Comparison of ENCODE assay signal across 42 cellular contexts in the genomic region with DNA sequence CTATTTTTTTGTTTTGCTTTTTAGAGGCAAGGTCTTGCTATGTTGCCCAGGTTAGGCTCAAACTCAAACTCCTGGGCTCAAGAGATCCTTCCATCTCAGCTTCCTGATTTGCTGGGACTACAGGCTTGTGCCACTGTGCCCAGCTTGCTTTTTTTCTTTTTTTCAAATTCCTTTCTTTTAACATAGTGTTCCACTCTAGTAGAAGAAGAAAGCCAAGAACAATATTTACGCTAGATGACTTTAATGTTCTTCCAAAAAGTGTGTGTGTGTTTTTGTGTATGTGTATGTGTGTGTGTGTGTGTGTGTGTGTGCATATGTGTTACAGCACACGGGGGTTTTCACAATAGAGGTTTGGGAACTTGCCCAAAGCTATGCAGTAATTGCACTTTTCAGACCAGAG. TPM values are rescaled to one million over a fixed set of nuclear protein-coding genes. Genes with fewer than 3 reads are reported as not detected.
"Had no signal": no experiment of that assay in that cellular context is flagged by ENCODE, and none has a peak within 500 bp of the region (broad histone marks: within the 10 kb centered on the region; RNA-seq: fewer than 3 reads in every experiment).

No MANE protein-coding gene starts in this region.

- H3K4me3 ChIP-seq: adrenal gland, ascending aorta, breast epithelium, cardiac muscle cell had no signal

- H3K27me3 ChIP-seq: adrenal gland, ascending aorta, brain microvascular endothelial cell, cardiac muscle cell had no signal

- H3K36me3 ChIP-seq: adrenal gland, ascending aorta, brain microvascular endothelial cell, breast epithelium, cardiac muscle cell had no signal

- H3K9me3 Mint-ChIP-seq: activated naive CD4-positive, alpha-beta T cell treated with anti-CD3 and anti-CD28 coated beads for 36 hours; activated naive CD4-positive, alpha-beta T cell treated with anti-CD3 and anti-CD28 coated beads, Interleukin-2, amount 10 ng/mL, durations not matched to agents 7 days and 5 days; activated naive CD4-positive, alpha-beta T cell treated with anti-CD3 and anti-CD28 coated beads, Interleukin-2, amount 50 U/mL, for 24 hours; activated naive CD4-positive, alpha-beta T cell treated with anti-CD3 and anti-CD28 coated beads, Interleukin-2, amount 50 U/mL, for 72 hours; activated naive CD8-positive, alpha-beta T cell treated with anti-CD3 and anti-CD28 coated beads for 36 hours; activated naive CD8-positive, alpha-beta T cell treated with anti-CD3 and anti-CD28 coated beads, Interleukin-2, amount 10 ng/mL, durations not matched to agents 7 days and 5 days; activated naive CD8-positive, alpha-beta T cell treated with anti-CD3 and anti-CD28 coated beads, Interleukin-2, amount 50 U/mL, for 24 hours; activated T-cell treated with anti-CD3 and anti-CD28 coated beads, Interleukin-2, amount 50 U/mL, for 24 hours; activated T-cell treated with anti-CD3 and anti-CD28 coated beads, Interleukin-2, amount 50 U/mL, for 4 hours; activated T-cell treated with anti-CD3 and anti-CD28 coated beads, Interleukin-2, amount 50 U/mL, for 72 hours; activated T-helper 1 cell treated with anti-CD3 and anti-CD28 coated beads, Interleukin-12 subunit alpha, Interleukin-12 subunit beta, Interleukin-2, Interleukin-4 antibody, amounts not matched to agents 30 ng/mL and 10 ng/mL and 1 ng/mL, durations not matched to agents 14 hours and 24 hours and 36 hours; activated T-helper 17 cell treated with anti-CD3 and anti-CD28 coated beads, Interleukin-2, amount 50 U/mL, for 72 hours; activated T-helper 2 cell treated with anti-CD3 and anti-CD28 coated beads, Interferon-gamma antibody, Interleukin-2, Interleukin-4, amounts not matched to agents 10 μg/mL and 5 μg/mL and 100 μg/mL, durations not matched to agents 14 hours and 24 hours and 36 hours; brain; central memory CD8-positive, alpha-beta T cell had no signal

- H3K36me3 Mint-ChIP-seq: activated naive CD4-positive, alpha-beta T cell treated with anti-CD3 and anti-CD28 coated beads, Interleukin-2, amount 10 ng/mL, durations not matched to agents 7 days and 5 days; activated naive CD4-positive, alpha-beta T cell treated with anti-CD3 and anti-CD28 coated beads, Interleukin-2, amount 50 U/mL, for 24 hours; activated naive CD4-positive, alpha-beta T cell treated with anti-CD3 and anti-CD28 coated beads, Interleukin-2, amount 50 U/mL, for 72 hours; activated naive CD8-positive, alpha-beta T cell; activated naive CD8-positive, alpha-beta T cell treated with anti-CD3 and anti-CD28 coated beads for 36 hours; activated naive CD8-positive, alpha-beta T cell treated with anti-CD3 and anti-CD28 coated beads, Interleukin-2, amount 10 ng/mL, durations not matched to agents 7 days and 5 days; brain had no signal

- H3K4me1 ChIP-seq: adrenal gland, ascending aorta, breast epithelium had no signal

- H3K27ac ChIP-seq: adrenal gland, ascending aorta, brain microvascular endothelial cell, breast epithelium, cardiac muscle cell had no signal

- H3K4me3 Mint-ChIP-seq: activated naive CD4-positive, alpha-beta T cell treated with anti-CD3 and anti-CD28 coated beads for 36 hours; activated naive CD4-positive, alpha-beta T cell treated with anti-CD3 and anti-CD28 coated beads, Interleukin-2, amount 10 ng/mL, durations not matched to agents 7 days and 5 days; activated naive CD4-positive, alpha-beta T cell treated with anti-CD3 and anti-CD28 coated beads, Interleukin-2, amount 50 U/mL, for 24 hours; activated naive CD8-positive, alpha-beta T cell; activated naive CD8-positive, alpha-beta T cell treated with anti-CD3 and anti-CD28 coated beads for 36 hours; activated naive CD8-positive, alpha-beta T cell treated with anti-CD3 and anti-CD28 coated beads, Interleukin-2, amount 10 ng/mL, durations not matched to agents 7 days and 5 days; activated naive CD8-positive, alpha-beta T cell treated with anti-CD3 and anti-CD28 coated beads, Interleukin-2, amount 50 U/mL, for 24 hours; activated T-cell treated with anti-CD3 and anti-CD28 coated beads, Interleukin-2, amount 50 U/mL, for 24 hours; activated T-cell treated with anti-CD3 and anti-CD28 coated beads, Interleukin-2, amount 50 U/mL, for 4 hours; activated T-cell treated with anti-CD3 and anti-CD28 coated beads, Interleukin-2, amount 50 U/mL, for 72 hours; activated T-helper 1 cell treated with anti-CD3 and anti-CD28 coated beads, Interleukin-12 subunit alpha, Interleukin-12 subunit beta, Interleukin-2, Interleukin-4 antibody, amounts not matched to agents 30 ng/mL and 10 ng/mL and 1 ng/mL, durations not matched to agents 14 hours and 24 hours and 36 hours; activated T-helper 17 cell treated with anti-CD3 and anti-CD28 coated beads, Interleukin-2, amount 50 U/mL, for 72 hours; brain; central memory CD8-positive, alpha-beta T cell had no signal

- ATAC-seq: activated naive CD4-positive, alpha-beta T cell treated with anti-CD3 and anti-CD28 coated beads, Interleukin-2, amount 50 U/mL, for 72 hours; activated naive CD8-positive, alpha-beta T cell treated with anti-CD3 and anti-CD28 coated beads, Interleukin-2, amount 50 U/mL, for 24 hours; activated T-cell treated with anti-CD3 and anti-CD28 coated beads, Interleukin-2, amount 50 U/mL, for 4 hours; activated T-cell treated with anti-CD3 and anti-CD28 coated beads, Interleukin-2, amount 50 U/mL, for 72 hours; activated T-helper 17 cell treated with anti-CD3 and anti-CD28 coated beads, Interleukin-2, amount 50 U/mL, for 72 hours had no signal

- H3K9me3 ChIP-seq: adrenal gland, ascending aorta, breast epithelium had no signal

- FAIRE-seq: astrocyte, bronchial epithelial cell had no signal

- DNase-seq: activated effector memory CD4-positive, alpha-beta T cell treated with anti-CD3 and anti-CD28 coated beads, Interleukin-2, amount 50 U/mL, for 16 hours; activated effector memory CD4-positive, alpha-beta T cell treated with Interleukin-2 at 50 U/mL for 16 hours; activated gamma-delta T cell; activated gamma-delta T cell treated with Interleukin-2 at 50 U/mL for 16 hours; activated naive CD4-positive, alpha-beta T cell; activated naive CD4-positive, alpha-beta T cell treated with anti-CD3 and anti-CD28 coated beads for 36 hours; activated naive CD4-positive, alpha-beta T cell treated with anti-CD3 and anti-CD28 coated beads, Interleukin-2, amount 10 ng/mL, durations not matched to agents 7 days and 5 days; activated naive CD4-positive, alpha-beta T cell treated with anti-CD3 and anti-CD28 coated beads, Interleukin-2, amount 50 U/mL, for 16 hours; activated naive CD4-positive, alpha-beta T cell treated with Interleukin-2 at 50 U/mL for 16 hours; activated naive CD8-positive, alpha-beta T cell treated with anti-CD3 and anti-CD28 coated beads for 36 hours; activated naive CD8-positive, alpha-beta T cell treated with anti-CD3 and anti-CD28 coated beads, Interleukin-2, amount 10 ng/mL, durations not matched to agents 7 days and 5 days; activated naive CD8-positive, alpha-beta T cell treated with anti-CD3 and anti-CD28 coated beads, Interleukin-2, amount 50 U/mL, for 24 hours; activated T-cell treated with anti-CD3 and anti-CD28 coated beads for 4 hours; activated T-cell treated with anti-CD3 and anti-CD28 coated beads, Interleukin-2, amount 50 U/mL, for 1 hour; activated T-cell treated with anti-CD3 and anti-CD28 coated beads, Interleukin-2, amount 50 U/mL, for 24 hours; activated T-cell treated with anti-CD3 and anti-CD28 coated beads, Interleukin-2, amount 50 U/mL, for 4 hours; activated T-cell treated with anti-CD3 and anti-CD28 coated beads, Interleukin-2, amount 50 U/mL, for 48 hours; activated T-cell treated with anti-CD3 and anti-CD28 coated beads, Interleukin-2, amount 50 U/mL, for 72 hours; adrenal gland; amniotic stem cell; amygdala; anterior cingulate cortex; aorta; brain microvascular endothelial cell; caudate nucleus; central memory CD4-positive, alpha-beta T cell; cerebellar nuclear complex had no signal

- H3K27ac Mint-ChIP-seq: activated naive CD4-positive, alpha-beta T cell treated with anti-CD3 and anti-CD28 coated beads for 36 hours; activated naive CD4-positive, alpha-beta T cell treated with anti-CD3 and anti-CD28 coated beads, Interleukin-2, amount 10 ng/mL, durations not matched to agents 7 days and 5 days; activated naive CD4-positive, alpha-beta T cell treated with anti-CD3 and anti-CD28 coated beads, Interleukin-2, amount 50 U/mL, for 24 hours; activated naive CD4-positive, alpha-beta T cell treated with anti-CD3 and anti-CD28 coated beads, Interleukin-2, amount 50 U/mL, for 72 hours; activated naive CD8-positive, alpha-beta T cell; activated naive CD8-positive, alpha-beta T cell treated with anti-CD3 and anti-CD28 coated beads for 36 hours; activated naive CD8-positive, alpha-beta T cell treated with anti-CD3 and anti-CD28 coated beads, Interleukin-2, amount 10 ng/mL, durations not matched to agents 7 days and 5 days; activated naive CD8-positive, alpha-beta T cell treated with anti-CD3 and anti-CD28 coated beads, Interleukin-2, amount 50 U/mL, for 24 hours; activated T-cell treated with anti-CD3 and anti-CD28 coated beads, Interleukin-2, amount 50 U/mL, for 24 hours; activated T-cell treated with anti-CD3 and anti-CD28 coated beads, Interleukin-2, amount 50 U/mL, for 72 hours; activated T-helper 1 cell treated with anti-CD3 and anti-CD28 coated beads, Interleukin-12 subunit alpha, Interleukin-12 subunit beta, Interleukin-2, Interleukin-4 antibody, amounts not matched to agents 30 ng/mL and 10 ng/mL and 1 ng/mL, durations not matched to agents 14 hours and 24 hours and 36 hours; activated T-helper 17 cell treated with anti-CD3 and anti-CD28 coated beads, Interleukin-2, amount 50 U/mL, for 72 hours; activated T-helper 2 cell treated with anti-CD3 and anti-CD28 coated beads, Interferon-gamma antibody, Interleukin-2, Interleukin-4, amounts not matched to agents 10 μg/mL and 5 μg/mL and 100 μg/mL, durations not matched to agents 14 hours and 24 hours and 36 hours; brain had no signal

- H3K4me1 Mint-ChIP-seq: activated naive CD4-positive, alpha-beta T cell treated with anti-CD3 and anti-CD28 coated beads, Interleukin-2, amount 10 ng/mL, durations not matched to agents 7 days and 5 days; activated naive CD4-positive, alpha-beta T cell treated with anti-CD3 and anti-CD28 coated beads, Interleukin-2, amount 50 U/mL, for 24 hours; activated naive CD8-positive, alpha-beta T cell treated with anti-CD3 and anti-CD28 coated beads for 36 hours; activated naive CD8-positive, alpha-beta T cell treated with anti-CD3 and anti-CD28 coated beads, Interleukin-2, amount 10 ng/mL, durations not matched to agents 7 days and 5 days; activated naive CD8-positive, alpha-beta T cell treated with anti-CD3 and anti-CD28 coated beads, Interleukin-2, amount 50 U/mL, for 24 hours; activated T-helper 17 cell treated with anti-CD3 and anti-CD28 coated beads, Interleukin-2, amount 50 U/mL, for 72 hours; brain; central memory CD8-positive, alpha-beta T cell had no signal

- H3K27me3 Mint-ChIP-seq: activated naive CD4-positive, alpha-beta T cell treated with anti-CD3 and anti-CD28 coated beads, Interleukin-2, amount 10 ng/mL, durations not matched to agents 7 days and 5 days; activated naive CD8-positive, alpha-beta T cell treated with anti-CD3 and anti-CD28 coated beads, Interleukin-2, amount 10 ng/mL, durations not matched to agents 7 days and 5 days had no signal

RNA-seq across cellular contexts. Expression of a gene that starts 10.7 kb away (rescaled TPM):
- total RNA-seq: activated naive CD4-positive, alpha-beta T cell treated with anti-CD3 and anti-CD28 coated beads for 36 hours; activated naive CD4-positive, alpha-beta T cell treated with anti-CD3 and anti-CD28 coated beads, Interleukin-2, amount 50 U/mL, for 72 hours; activated naive CD8-positive, alpha-beta T cell treated with anti-CD3 and anti-CD28 coated beads for 36 hours; activated naive CD8-positive, alpha-beta T cell treated with anti-CD3 and anti-CD28 coated beads, Interleukin-2, amount 10 ng/mL, durations not matched to agents 7 days and 5 days; activated T-cell treated with anti-CD3 and anti-CD28 coated beads, Interleukin-2, amount 50 U/mL, for 4 hours; activated T-cell treated with anti-CD3 and anti-CD28 coated beads, Interleukin-2, amount 50 U/mL, for 72 hours; activated T-helper 1 cell treated with anti-CD3 and anti-CD28 coated beads, Interleukin-12 subunit alpha, Interleukin-12 subunit beta, Interleukin-2, Interleukin-4 antibody, amounts not matched to agents 30 ng/mL and 10 ng/mL and 1 ng/mL, durations not matched to agents 14 hours and 24 hours and 36 hours; activated T-helper 17 cell treated with anti-CD3 and anti-CD28 coated beads, Interleukin-2, amount 50 U/mL, for 72 hours; activated T-helper 2 cell treated with anti-CD3 and anti-CD28 coated beads, Interferon-gamma antibody, Interleukin-2, Interleukin-4, amounts not matched to agents 10 μg/mL and 5 μg/mL and 100 μg/mL, durations not matched to agents 14 hours and 24 hours and 36 hours; adrenal gland; aorta; ascending aorta; astrocyte; breast epithelium; bronchial epithelial cell; cardiac muscle cell; cardiac septum; cerebellum had no signal
- polyA plus RNA-seq: adrenal gland, aorta, cardiac muscle cell had no signal

RNA-seq across cellular contexts. Expression of a gene that starts 35.9 kb away (rescaled TPM):
- total RNA-seq: activated naive CD4-positive, alpha-beta T cell treated with anti-CD3 and anti-CD28 coated beads for 36 hours; activated naive CD4-positive, alpha-beta T cell treated with anti-CD3 and anti-CD28 coated beads, Interleukin-2, amount 50 U/mL, for 72 hours; activated naive CD8-positive, alpha-beta T cell treated with anti-CD3 and anti-CD28 coated beads for 36 hours; activated naive CD8-positive, alpha-beta T cell treated with anti-CD3 and anti-CD28 coated beads, Interleukin-2, amount 10 ng/mL, durations not matched to agents 7 days and 5 days; activated T-cell treated with anti-CD3 and anti-CD28 coated beads, Interleukin-2, amount 50 U/mL, for 72 hours; activated T-helper 1 cell treated with anti-CD3 and anti-CD28 coated beads, Interleukin-12 subunit alpha, Interleukin-12 subunit beta, Interleukin-2, Interleukin-4 antibody, amounts not matched to agents 30 ng/mL and 10 ng/mL and 1 ng/mL, durations not matched to agents 14 hours and 24 hours and 36 hours; activated T-helper 17 cell treated with anti-CD3 and anti-CD28 coated beads, Interleukin-2, amount 50 U/mL, for 72 hours; activated T-helper 2 cell treated with anti-CD3 and anti-CD28 coated beads, Interferon-gamma antibody, Interleukin-2, Interleukin-4, amounts not matched to agents 10 μg/mL and 5 μg/mL and 100 μg/mL, durations not matched to agents 14 hours and 24 hours and 36 hours; astrocyte; bronchial epithelial cell; cardiac muscle cell; cardiac septum; cerebellum had no signal
- polyA plus RNA-seq: cardiac muscle cell had no signal

RNA-seq across cellular contexts. Expression of a gene that starts 41.3 kb away (rescaled TPM):
- total RNA-seq: activated naive CD4-positive, alpha-beta T cell treated with anti-CD3 and anti-CD28 coated beads for 36 hours; activated naive CD4-positive, alpha-beta T cell treated with anti-CD3 and anti-CD28 coated beads, Interleukin-2, amount 50 U/mL, for 72 hours; activated naive CD8-positive, alpha-beta T cell treated with anti-CD3 and anti-CD28 coated beads for 36 hours; activated naive CD8-positive, alpha-beta T cell treated with anti-CD3 and anti-CD28 coated beads, Interleukin-2, amount 10 ng/mL, durations not matched to agents 7 days and 5 days; activated T-cell treated with anti-CD3 and anti-CD28 coated beads, Interleukin-2, amount 50 U/mL, for 4 hours; activated T-cell treated with anti-CD3 and anti-CD28 coated beads, Interleukin-2, amount 50 U/mL, for 72 hours; activated T-helper 1 cell treated with anti-CD3 and anti-CD28 coated beads, Interleukin-12 subunit alpha, Interleukin-12 subunit beta, Interleukin-2, Interleukin-4 antibody, amounts not matched to agents 30 ng/mL and 10 ng/mL and 1 ng/mL, durations not matched to agents 14 hours and 24 hours and 36 hours; activated T-helper 17 cell treated with anti-CD3 and anti-CD28 coated beads, Interleukin-2, amount 50 U/mL, for 72 hours; adrenal gland; aorta; ascending aorta; astrocyte; breast epithelium; bronchial epithelial cell; cardiac muscle cell; cardiac septum; cerebellum had no signal
- polyA plus RNA-seq: adrenal gland, aorta, cardiac muscle cell had no signal

RNA-seq across cellular contexts. Expression of a gene that starts 46.1 kb away (rescaled TPM):
- total RNA-seq: activated naive CD4-positive, alpha-beta T cell treated with anti-CD3 and anti-CD28 coated beads for 36 hours; activated naive CD4-positive, alpha-beta T cell treated with anti-CD3 and anti-CD28 coated beads, Interleukin-2, amount 50 U/mL, for 72 hours; activated naive CD8-positive, alpha-beta T cell treated with anti-CD3 and anti-CD28 coated beads for 36 hours; activated naive CD8-positive, alpha-beta T cell treated with anti-CD3 and anti-CD28 coated beads, Interleukin-2, amount 10 ng/mL, durations not matched to agents 7 days and 5 days; activated T-cell treated with anti-CD3 and anti-CD28 coated beads, Interleukin-2, amount 50 U/mL, for 4 hours; activated T-cell treated with anti-CD3 and anti-CD28 coated beads, Interleukin-2, amount 50 U/mL, for 72 hours; activated T-helper 1 cell treated with anti-CD3 and anti-CD28 coated beads, Interleukin-12 subunit alpha, Interleukin-12 subunit beta, Interleukin-2, Interleukin-4 antibody, amounts not matched to agents 30 ng/mL and 10 ng/mL and 1 ng/mL, durations not matched to agents 14 hours and 24 hours and 36 hours; activated T-helper 17 cell treated with anti-CD3 and anti-CD28 coated beads, Interleukin-2, amount 50 U/mL, for 72 hours; activated T-helper 2 cell treated with anti-CD3 and anti-CD28 coated beads, Interferon-gamma antibody, Interleukin-2, Interleukin-4, amounts not matched to agents 10 μg/mL and 5 μg/mL and 100 μg/mL, durations not matched to agents 14 hours and 24 hours and 36 hours; ascending aorta; astrocyte; bronchial epithelial cell; cardiac muscle cell had no signal
